15 cellular contexts compared by ENCODE assay signal in the genomic region with DNA sequence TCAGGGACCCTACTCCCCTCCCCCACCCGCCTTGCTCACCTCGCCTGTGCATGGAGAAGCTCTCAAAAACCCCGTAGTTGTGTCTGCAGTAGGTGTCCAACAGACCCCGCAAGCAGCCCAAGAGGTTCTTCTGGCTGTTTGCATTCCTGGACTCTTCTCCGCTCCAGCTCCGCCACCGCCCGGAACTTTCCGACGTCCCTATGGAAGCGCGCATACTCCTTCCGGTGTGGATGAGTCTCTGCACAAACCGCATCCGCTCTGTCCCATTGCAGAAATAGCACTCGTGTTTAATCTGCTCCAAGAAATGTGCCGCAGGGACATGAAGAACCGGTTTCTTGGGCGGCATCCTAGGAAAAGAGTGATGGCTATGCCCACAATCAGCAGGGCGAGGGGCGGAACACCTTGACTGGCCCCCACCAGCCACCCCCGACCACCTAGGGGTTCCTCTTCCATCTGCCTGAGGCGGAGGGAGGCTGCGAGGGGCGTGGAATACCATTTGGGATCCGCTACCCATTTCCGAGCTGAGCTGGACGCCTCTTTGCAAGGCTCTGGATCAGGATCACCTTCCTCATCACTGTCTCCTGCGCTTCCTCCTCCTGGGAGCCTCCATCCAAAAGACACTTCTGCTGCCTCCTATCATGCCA. TPM values are rescaled to one million over a fixed set of nuclear protein-coding genes. Genes with fewer than 3 reads are reported as not detected.
A peak's percentile ranks its signal among the peaks of the same experiment; 100 is the strongest.
DNase-seq lines count a peak whose midpoint lies in the region; ATAC-seq and TF ChIP-seq lines count a peak whose summit lies in the region.
"Had no signal": no experiment of that assay in that cellular context is flagged by ENCODE, and none has a peak within 500 bp of the region (broad histone marks: within the 10 kb centered on the region; RNA-seq: fewer than 3 reads in every experiment).

No MANE protein-coding gene starts in this region.

- POLR2A ChIA-PET in naive thymus-derived CD8-positive, alpha-beta T cell (lab: Charles Lee) = no interaction called here

- no peaks in the 10 kb centered on the region for H3K4me1 ChIP-seq in BLaER1
- H3K4me1 ChIP-seq in GM23338 (ENCODE audit: insufficient read depth) = no peaks in the 10 kb centered on the region; the same call in none of the 2 replicates
- no peaks in the 10 kb centered on the region for H3K4me1 ChIP-seq in duodenal mucosa (ENCODE audit: control insufficient read depth in 1 of 2, insufficient read depth in 2 of 2, low read length in 2 of 2)
- H3K4me1 ChIP-seq: gastroesophageal sphincter, transverse colon had no signal

- H3K27ac ChIP-seq in BLaER1 (no peak overlapping the region), GM23338 (ENCODE audit: low read depth) (no peak overlapping the region), duodenal mucosa (ENCODE audit: low read depth, low read length) (no peak overlapping the region)
- H3K27ac ChIP-seq: coronary artery, gastroesophageal sphincter, transverse colon had no signal

- no peak for TF ChIP-seq CTCF in GM23338 (conservative IDR thresholded peaks at IDR 0.05; ENCODE audit: low read depth in 2 of 2)

- peaks cover 2% of the 10 kb centered on the region; the same call in 1 of the 2 replicates for H3K9me3 ChIP-seq in BLaER1
- H3K9me3 ChIP-seq in duodenal mucosa (ENCODE audit: control insufficient read depth in 1 of 2, low read length in 2 of 2) = no peaks in the 10 kb centered on the region
- H3K9me3 ChIP-seq: gastroesophageal sphincter, transverse colon had no signal

- H3K27me3 ChIP-seq in BLaER1 (peaks cover 9% of the 10 kb centered on the region; the same call in 1 of the 2 replicates), GM23338 (ENCODE audit: insufficient read depth) (no peaks in the 10 kb centered on the region), duodenal mucosa (ENCODE audit: control insufficient read depth in 1 of 2, insufficient read depth in 2 of 2, low read length in 2 of 2) (peaks cover 4 to 8% of the 10 kb centered on the region in 2 donors)

- peak overlapping the region; percentile 17; the same call in 2 of the 3 replicates for H3K4me3 Mint-ChIP-seq in GM23338
- H3K4me3 Mint-ChIP-seq in naive thymus-derived CD8-positive, alpha-beta T cell = peak overlapping the region in 6 of 10 donors; percentile 0 to 69 (median 60)
- H3K4me3 Mint-ChIP-seq: activated CD4-positive, alpha-beta T cell treated with anti-CD3 and anti-CD28 coated beads for 36 hours had no signal

- no peaks in the 10 kb centered on the region for H3K36me3 Mint-ChIP-seq in GM23338 (ENCODE audit: low read depth)
- peaks cover 0 to 4% (median 0%) of the 10 kb centered on the region in 3 donors for H3K36me3 Mint-ChIP-seq in naive thymus-derived CD8-positive, alpha-beta T cell

- H3F3A ChIP-seq in GM23338 (replicated peaks; ENCODE audit: low read depth) = no peaks in the 10 kb centered on the region

- H3K4me2 ChIP-seq in BLaER1 (peak overlapping the region; percentile 58), GM23338 (no peak overlapping the region)

- H3K9ac ChIP-seq in BLaER1 = no peak overlapping the region
- H3K9ac ChIP-seq in duodenal mucosa (ENCODE audit: low read depth in 1 of 2, low read length in 2 of 2) = peak overlapping the region in 1 of 2 donors; percentile 36

- peaks cover 7% of the 10 kb centered on the region; the same call in 2 of the 3 replicates for H3K4me1 Mint-ChIP-seq in GM23338
- H3K4me1 Mint-ChIP-seq in naive thymus-derived CD8-positive, alpha-beta T cell = peaks cover 0 to 8% (median 2%) of the 10 kb centered on the region in 4 donors

- H3K79me2 ChIP-seq in GM23338 (replicated peaks; ENCODE audit: insufficient read depth) = no peaks in the 10 kb centered on the region

- H3K9me2 ChIP-seq in GM23338 (ENCODE audit: insufficient read depth) = no peaks in the 10 kb centered on the region; the same call in 1 of the 2 replicates

- H2AFZ ChIP-seq in GM23338 = 0 out of 2 replicates have a peak overlapping the region, but pooled peaks have one; percentile 69

- no peaks in the 10 kb centered on the region for H4K20me1 ChIP-seq in BLaER1
- no peaks in the 10 kb centered on the region for H4K20me1 ChIP-seq in GM23338 (replicated peaks; ENCODE audit: insufficient read depth)

- ATAC-seq in GM23338 = no peak
- ATAC-seq in naive thymus-derived CD8-positive, alpha-beta T cell = no peak
- no peak for ATAC-seq in GM19328 (IDR thresholded peaks at IDR 0.05; ENCODE audit: unreplicated experiment)
- no peak for ATAC-seq in GM18873 (IDR thresholded peaks at IDR 0.05; ENCODE audit: low FRiP score, unreplicated experiment)
- ATAC-seq: activated CD4-positive, alpha-beta T cell treated with anti-CD3 and anti-CD28 coated beads for 36 hours; gastroesophageal sphincter had no signal

- H3K9me3 Mint-ChIP-seq in GM23338 = peaks cover 8% of the 10 kb centered on the region
- H3K9me3 Mint-ChIP-seq in naive thymus-derived CD8-positive, alpha-beta T cell = peaks cover 1 to 12% (median 4%) of the 10 kb centered on the region in 9 donors

- DNase-seq in GM23338 (ENCODE audit: low spot score) = no peak
- DNase-seq in naive thymus-derived CD8-positive, alpha-beta T cell = no peak
- DNase-seq in cortex of kidney (lab: John Stamatoyannopoulos, UW) = no peak
- DNase-seq in NOMO-1 treated with DMSO at 0.1 percent for 48 hours (lab: John Stamatoyannopoulos, UW; ENCODE audit: unreplicated experiment) = no peak
- DNase-seq: activated CD4-positive, alpha-beta T cell treated with anti-CD3 and anti-CD28 coated beads for 36 hours; left cardiac atrium; NCI-H524; transverse colon had no signal

- peaks cover 1% of the 10 kb centered on the region for H3K27me3 Mint-ChIP-seq in GM23338 (ENCODE audit: insufficient read depth, low read depth, poor library complexity)
- peaks cover 32 to 49% (median 46%) of the 10 kb centered on the region in 5 donors for H3K27me3 Mint-ChIP-seq in naive thymus-derived CD8-positive, alpha-beta T cell

- no peaks in the 10 kb centered on the region for H3K36me3 ChIP-seq in BLaER1
- no peaks in the 10 kb centered on the region for H3K36me3 ChIP-seq in GM23338 (ENCODE audit: insufficient read depth)
- no peaks in the 10 kb centered on the region for H3K36me3 ChIP-seq in duodenal mucosa (ENCODE audit: control insufficient read depth in 1 of 2, insufficient read depth in 2 of 2, low read length in 2 of 2)
- H3K36me3 ChIP-seq: gastroesophageal sphincter, transverse colon had no signal

- H3K27ac Mint-ChIP-seq in GM23338 = no peak overlapping the region
- H3K27ac Mint-ChIP-seq in naive thymus-derived CD8-positive, alpha-beta T cell = no peak overlapping the region
- H3K27ac Mint-ChIP-seq: activated CD4-positive, alpha-beta T cell treated with anti-CD3 and anti-CD28 coated beads for 36 hours had no signal

- H3K4me3 ChIP-seq in BLaER1 (peak overlapping the region; percentile 58), GM23338 (no peak overlapping the region), duodenal mucosa (ENCODE audit: low read depth in 1 of 2, low read length in 2 of 2) (peak overlapping the region; percentile 45 to 67)
- H3K4me3 ChIP-seq: coronary artery had no signal

TF ChIP-seq in GM23338, 12 proteins besides CTCF, POLR2A, EP300 and RAD21:
- TF ChIP-seq STAT1 (IDR thresholded peaks at IDR 0.05; ENCODE audit: unreplicated experiment) = no peak
- TF ChIP-seq, protein P1, sequence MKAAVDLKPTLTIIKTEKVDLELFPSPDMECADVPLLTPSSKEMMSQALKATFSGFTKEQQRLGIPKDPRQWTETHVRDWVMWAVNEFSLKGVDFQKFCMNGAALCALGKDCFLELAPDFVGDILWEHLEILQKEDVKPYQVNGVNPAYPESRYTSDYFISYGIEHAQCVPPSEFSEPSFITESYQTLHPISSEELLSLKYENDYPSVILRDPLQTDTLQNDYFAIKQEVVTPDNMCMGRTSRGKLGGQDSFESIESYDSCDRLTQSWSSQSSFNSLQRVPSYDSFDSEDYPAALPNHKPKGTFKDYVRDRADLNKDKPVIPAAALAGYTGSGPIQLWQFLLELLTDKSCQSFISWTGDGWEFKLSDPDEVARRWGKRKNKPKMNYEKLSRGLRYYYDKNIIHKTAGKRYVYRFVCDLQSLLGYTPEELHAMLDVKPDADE (IDR thresholded peaks at IDR 0.05) = no peak

RNA-seq across cellular contexts. Expression of gene HLA-DRA, which starts 20.2 kb away (rescaled TPM):
- 4.4 and 6.9 TPM in 2 replicates for total RNA-seq in GM23338 (2014; rRNA removed; shearing (Covaris generic))
- 7.7 and 10.5 TPM in 2 replicates for polyA plus RNA-seq in GM23338 (2016; fragmentation: Nextera tagmentation; extraction: Ambion mirVana)
- 10 to 100 TPM; 75.0 to 75.7 TPM for total RNA-seq in naive thymus-derived CD8-positive, alpha-beta T cell
- 10 to 100 TPM in 2 of 3 donors, under 1 TPM in 1; 0.27 to 60.3 (median 13.2) TPM for polyA plus RNA-seq in naive thymus-derived CD8-positive, alpha-beta T cell

RNA-seq across cellular contexts. Expression of gene BTNL2, which starts 52.9 kb away (rescaled TPM):
- total RNA-seq in GM23338 (2014; rRNA removed; shearing (Covaris generic)) = not detected in 2 replicates
- not detected in 2 replicates for polyA plus RNA-seq in GM23338 (2016; fragmentation: Nextera tagmentation; extraction: Ambion mirVana)
- total RNA-seq in naive thymus-derived CD8-positive, alpha-beta T cell = not detected
- not detected for polyA plus RNA-seq in naive thymus-derived CD8-positive, alpha-beta T cell
- total RNA-seq: activated CD4-positive, alpha-beta T cell treated with anti-CD3 and anti-CD28 coated beads for 36 hours; gastroesophageal sphincter; left cardiac atrium; LHCN-M2; transverse colon had no signal
